In the genomic region with DNA sequence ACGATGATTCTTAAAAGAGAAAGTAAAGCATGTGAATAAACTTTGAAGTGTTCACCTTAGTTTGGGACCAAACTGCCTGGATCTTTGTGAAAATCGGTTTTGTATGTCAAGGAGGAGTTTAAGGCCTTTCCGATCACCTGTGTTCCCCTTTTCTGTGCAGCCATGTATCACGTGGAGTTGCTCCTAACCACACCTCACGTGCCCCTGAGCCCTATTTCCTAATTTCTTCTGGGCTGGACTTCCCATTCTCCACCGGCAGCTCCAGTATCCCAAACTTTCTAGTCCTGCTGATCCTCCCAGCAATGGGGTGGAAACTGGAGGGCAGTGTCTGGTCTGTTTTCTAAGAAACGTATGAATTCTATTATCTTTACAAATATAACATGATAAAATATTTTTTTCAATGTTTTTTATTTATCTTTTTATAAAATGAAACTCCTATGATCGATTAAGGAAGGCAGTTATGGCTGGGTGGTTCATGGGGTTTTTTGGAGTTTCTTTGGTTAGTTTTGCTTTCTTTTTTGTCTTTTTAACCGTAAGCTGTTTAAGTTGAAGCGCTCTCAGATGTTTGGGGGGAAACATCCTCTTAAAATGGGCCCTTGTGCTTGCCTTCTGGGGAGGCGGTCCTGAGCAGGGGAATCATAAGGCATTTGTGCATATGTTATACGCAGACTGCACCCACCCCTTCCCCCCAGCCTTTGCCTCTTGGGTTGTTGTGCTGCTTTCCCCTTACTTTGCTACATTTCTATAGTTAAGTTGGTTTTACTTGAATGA, we compare ENCODE assay signal across 12 cellular contexts. TPM values are rescaled to one million over a fixed set of nuclear protein-coding genes. Genes with fewer than 3 reads are reported as not detected.
DNase-seq lines count a peak whose midpoint lies in the region; ATAC-seq and TF ChIP-seq lines count a peak whose summit lies in the region.
"Had no signal": no experiment of that assay in that cellular context is flagged by ENCODE, and none has a peak within 500 bp of the region (broad histone marks: within the 10 kb centered on the region; RNA-seq: fewer than 3 reads in every experiment).

No MANE protein-coding gene starts in this region.

- H3K4me3 Mint-ChIP-seq in activated T-cell treated with anti-CD3 and anti-CD28 coated beads, Interleukin-2, amount 50 U/mL, for 4 hours, result peak overlapping the region; percentile 70
- no peak overlapping the region for H3K4me3 Mint-ChIP-seq in glutamatergic neuron (ENCODE audit: unreplicated experiment)
- H3K4me3 Mint-ChIP-seq: endodermal cell had no signal

- no peaks in the 10 kb centered on the region for H3K27me3 Mint-ChIP-seq in activated T-cell treated with anti-CD3 and anti-CD28 coated beads, Interleukin-2, amount 50 U/mL, for 4 hours (ENCODE audit: low read depth)
- peaks cover 7% of the 10 kb centered on the region for H3K27me3 Mint-ChIP-seq in glutamatergic neuron (ENCODE audit: unreplicated experiment)

- no peak overlapping the region for H3K27ac Mint-ChIP-seq in glutamatergic neuron (ENCODE audit: unreplicated experiment)
- H3K27ac Mint-ChIP-seq: endodermal cell had no signal

- H3K4me1 Mint-ChIP-seq in activated T-cell treated with anti-CD3 and anti-CD28 coated beads, Interleukin-2, amount 50 U/mL, for 4 hours (ENCODE audit: low read depth), result peaks cover 13% of the 10 kb centered on the region
- peaks cover 14% of the 10 kb centered on the region for H3K4me1 Mint-ChIP-seq in glutamatergic neuron (ENCODE audit: low read depth, unreplicated experiment)
- H3K4me1 Mint-ChIP-seq: endodermal cell had no signal

- peak overlapping the region; percentile 60 for H3K4me2 ChIP-seq in smooth muscle cell

- H4K20me1 ChIP-seq in smooth muscle cell (ENCODE audit: low read depth), result no peaks in the 10 kb centered on the region

- peaks cover 2% of the 10 kb centered on the region for H3K36me3 Mint-ChIP-seq in activated T-cell treated with anti-CD3 and anti-CD28 coated beads, Interleukin-2, amount 50 U/mL, for 4 hours (ENCODE audit: insufficient read depth)
- peaks cover 29% of the 10 kb centered on the region for H3K36me3 Mint-ChIP-seq in glutamatergic neuron (ENCODE audit: unreplicated experiment)

- intact Hi-C loops in Right ventricle myocardium superior (cut with DNase I), result no loop called here

- H3K27me3 ChIP-seq in smooth muscle cell (ENCODE audit: low read depth), result no peaks in the 10 kb centered on the region

- no peak overlapping the region for H2AFZ ChIP-seq in smooth muscle cell (ENCODE audit: low read depth)

- ATAC-seq in GM21786 (IDR thresholded peaks at IDR 0.05; ENCODE audit: unreplicated experiment), result peak; percentile 42
- ATAC-seq in activated T-cell treated with anti-CD3 and anti-CD28 coated beads, Interleukin-2, amount 50 U/mL, for 4 hours, result peak; percentile 67 to 89
- ATAC-seq in Right ventricle myocardium superior (ENCODE audit: poor library complexity), result no peak
- no peak for ATAC-seq in HG02840 (IDR thresholded peaks at IDR 0.05; ENCODE audit: low FRiP score, unreplicated experiment)
- ATAC-seq in esophagus mucosa, result no peak
- ATAC-seq: sciatic nerve had no signal

- no peak for DNase-seq in activated T-cell treated with anti-CD3 and anti-CD28 coated beads, Interleukin-2, amount 50 U/mL, for 4 hours
- no peak for DNase-seq in smooth muscle cell (lab: John Stamatoyannopoulos, UW; ENCODE audit: unreplicated experiment)
- no peak for DNase-seq in Right ventricle myocardium superior
- no peak for DNase-seq in glutamatergic neuron
- DNase-seq: DND-41, endodermal cell, NCI-H1105 had no signal

- peak overlapping the region; percentile 20; the same call in 1 of the 2 replicates for H3K4me3 ChIP-seq in GM08714 (ENCODE audit: low read length)
- no peak overlapping the region for H3K4me3 ChIP-seq in smooth muscle cell

- peaks cover 4% of the 10 kb centered on the region for H3K9me3 ChIP-seq in smooth muscle cell (replicated peaks; ENCODE audit: low read depth)

- WGBS in smooth muscle cell (ENCODE audit: low lambda C conversion rate), result 89% methylated on average over 12 of the region's 12 CpGs

- H3K79me2 ChIP-seq in smooth muscle cell (ENCODE audit: low read depth), result no peaks in the 10 kb centered on the region

- H3K36me3 ChIP-seq in smooth muscle cell (ENCODE audit: low read depth), result no peaks in the 10 kb centered on the region

- peak overlapping the region; percentile 91 for H3K27ac ChIP-seq in smooth muscle cell (ENCODE audit: low read depth)

- peaks cover 16% of the 10 kb centered on the region for H3K9me3 Mint-ChIP-seq in activated T-cell treated with anti-CD3 and anti-CD28 coated beads, Interleukin-2, amount 50 U/mL, for 4 hours
- H3K9me3 Mint-ChIP-seq in glutamatergic neuron (ENCODE audit: unreplicated experiment), result peaks cover 7% of the 10 kb centered on the region

- H3K9ac ChIP-seq in smooth muscle cell (ENCODE audit: low read depth), result peak overlapping the region; percentile 8

- TF ChIP-seq CTCF in smooth muscle cell (IDR thresholded peaks at IDR 0.05; ENCODE audit: borderline replicate concordance, insufficient read depth, poor library complexity, severe bottlenecking) (no peak), glutamatergic neuron (IDR thresholded peaks at IDR 0.05; ENCODE audit: partially characterized antibody, unreplicated experiment) (no peak)

- peaks cover 10% of the 10 kb centered on the region for H3F3A ChIP-seq in smooth muscle cell (ENCODE audit: low read depth)

- no peaks in the 10 kb centered on the region for H3K4me1 ChIP-seq in smooth muscle cell (ENCODE audit: low read depth)

RNA-seq across cellular contexts. Expression of a gene that starts 43.6 kb away (rescaled TPM):
- 1 to 10 TPM in 2 of 3 donors, under 1 TPM in 1; 0.63 to 1.5 (median 1.0) TPM for total RNA-seq in activated T-cell treated with anti-CD3 and anti-CD28 coated beads, Interleukin-2, amount 50 U/mL, for 4 hours
- 54.3 and 55.6 TPM in 2 replicates for total RNA-seq in smooth muscle cell
- polyA plus RNA-seq in smooth muscle cell, result 38.4 and 43.7 TPM in 2 replicates
- total RNA-seq in Right ventricle myocardium superior, result 37.9 TPM
- 2.3 TPM for total RNA-seq in glutamatergic neuron (ENCODE audit: unreplicated experiment)
- total RNA-seq in esophagus mucosa, result 30.7 TPM

RNA-seq across cellular contexts. Expression of a gene that starts 50.9 kb away (rescaled TPM):
- total RNA-seq in activated T-cell treated with anti-CD3 and anti-CD28 coated beads, Interleukin-2, amount 50 U/mL, for 4 hours, result 10 to 100 TPM; 41.3 to 44.5 (median 44.1) TPM
- 52.0 and 56.3 TPM in 2 replicates for total RNA-seq in smooth muscle cell
- 38.9 and 47.5 TPM in 2 replicates for polyA plus RNA-seq in smooth muscle cell
- 17.4 TPM for total RNA-seq in Right ventricle myocardium superior
- 60.8 TPM for total RNA-seq in glutamatergic neuron (ENCODE audit: unreplicated experiment)
- 30.5 TPM for total RNA-seq in esophagus mucosa

Comparison
In these comparisons a context has a peak if more than half of its experiments do, and no peak if none do; other contexts are left out.
1. ATAC-seq: peak in GM21786 (single experiment) and activated T-cell treated with anti-CD3 and anti-CD28 coated beads, Interleukin-2, amount 50 U/mL, for 4 hours (2 of 2); none in Right ventricle myocardium superior (single experiment), HG02840 (single experiment) and esophagus mucosa (single experiment).